22 cellular contexts compared by ENCODE assay signal in the genomic region with DNA sequence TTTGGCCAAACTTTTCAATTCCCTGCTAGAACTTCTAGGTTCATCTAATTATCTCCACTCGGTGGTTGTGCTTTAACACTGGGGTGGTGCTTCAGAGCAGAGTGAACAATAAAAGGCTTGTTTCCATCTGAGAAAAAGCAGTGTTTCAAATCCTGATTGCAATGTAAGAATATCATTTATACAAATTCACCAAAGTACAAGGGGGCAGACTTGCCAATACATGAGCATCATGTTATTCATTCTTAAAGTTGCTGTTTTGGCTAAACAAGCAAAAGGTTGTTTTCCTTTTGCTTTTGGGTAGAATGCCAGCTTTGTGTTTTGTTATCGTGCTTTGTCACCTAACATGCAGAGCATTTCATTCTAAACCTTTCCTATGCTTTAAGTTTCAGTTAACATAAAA.
DNase-seq lines count a peak whose midpoint lies in the region; ATAC-seq, FAIRE-seq and TF ChIP-seq lines count a peak whose summit lies in the region.
"Had no signal": no experiment of that assay in that cellular context is flagged by ENCODE, and none has a peak within 500 bp of the region (broad histone marks: within the 10 kb centered on the region; RNA-seq: fewer than 3 reads in every experiment).

No MANE protein-coding gene starts in this region.

- CTCF ChIA-PET in activated CD8-positive, alpha-beta memory T cell treated with anti-CD3 and anti-CD28 coated beads, Interleukin-2, amount 10 ng/mL, durations not matched to agents 7 days and 5 days (lab: Charles Lee), result interaction anchor here (1.0 to 1.8 kb wide), 4 partner anchors 54 to 280 kb away, joined by 3 to 4 read pairs (median 3); no protein-coding TSS in a partner anchor
- CTCF ChIA-PET in GM12878 (lab: Yijun Ruan, JAX) (no interaction called here), T-cell (lab: Charles Lee) (interaction anchor here in 1 of 2 donors (0.9 kb wide), 1 partner anchor 144 kb away, joined by 4 read pairs; no protein-coding TSS in a partner anchor)

- no peaks in the 10 kb centered on the region for H3K36me3 ChIP-seq in Loucy (ENCODE audit: insufficient read depth, low read length)
- no peaks in the 10 kb centered on the region for H3K36me3 ChIP-seq in GM12878 (ENCODE audit: control insufficient read depth in 2 of 2, insufficient read depth in 2 of 2, low read length in 1 of 2)
- H3K36me3 ChIP-seq: BLaER1 had no signal

- H3K79me2 ChIP-seq in Loucy (ENCODE audit: insufficient read depth, low read length) (no peaks in the 10 kb centered on the region), GM12878 (ENCODE audit: control insufficient read depth, insufficient read depth, low read length) (no peaks in the 10 kb centered on the region)

- H3K4me3 ChIP-seq in Loucy (ENCODE audit: low read length, poor library complexity, severe bottlenecking) (no peak overlapping the region), GM12878 (0 out of 2 replicates have a peak overlapping the region, but pooled peaks have one; percentile 14)
- H3K4me3 ChIP-seq: A549, BLaER1 had no signal

- TF ChIP-seq RAD21 in GM12878 (IDR thresholded peaks at IDR 0.05; ENCODE audit: insufficient read depth, low read depth, low read length), result no peak

- H3K27ac Mint-ChIP-seq in activated CD8-positive, alpha-beta memory T cell treated with anti-CD3 and anti-CD28 coated beads, Interleukin-2, amount 10 ng/mL, durations not matched to agents 7 days and 5 days, result peak overlapping the region; percentile 70
- H3K27ac Mint-ChIP-seq in T-cell, result no peak overlapping the region
- H3K27ac Mint-ChIP-seq in activated T-cell treated with anti-CD3 and anti-CD28 coated beads, Interleukin-2, amount 50 U/mL, for 24 hours, result no peak overlapping the region
- H3K27ac Mint-ChIP-seq: CD8-positive, alpha-beta T cell; H9 had no signal

- FAIRE-seq in GM12878 (lab: Jason Lieb, UNC), result no peak
- FAIRE-seq: A549, HTR-8/SVneo had no signal

- TF ChIP-seq EP300 in GM12878 (IDR thresholded peaks at IDR 0.05; ENCODE audit: borderline replicate concordance in 1 of 2, control insufficient read depth in 1 of 2, low read depth in 2 of 2, low read length in 2 of 2), result no peak

- H4K20me1 ChIP-seq in Loucy (ENCODE audit: insufficient read depth, low read length, poor library complexity, severe bottlenecking) (no peaks in the 10 kb centered on the region), GM12878 (ENCODE audit: control insufficient read depth, insufficient read depth) (no peaks in the 10 kb centered on the region)
- H4K20me1 ChIP-seq: BLaER1 had no signal

- no TSS peak for BruUV-seq in GM12878 (replicated peaks; lab: Mats Ljungman, UMichigan)

- RAD21 ChIA-PET in GM12878 (lab: Charles Lee; ENCODE audit: unreplicated experiment), result no interaction called here

- 47% methylated on average over 2 of the region's 2 CpGs for WGBS in GM12878 (ENCODE audit: insufficient coverage, insufficient replicate concordance, low lambda C conversion rate, missing lambda C conversion rate)

- no peak for TF ChIP-seq POLR2A in GM12878 (IDR thresholded peaks at IDR 0.05; ENCODE audit: low read depth, low read length)

- no peak overlapping the region for H3K27ac ChIP-seq in GM12878 (ENCODE audit: control insufficient read depth, insufficient read depth)
- H3K27ac ChIP-seq: A549, BLaER1 had no signal

- no peak for DNase-seq in activated CD8-positive, alpha-beta memory T cell treated with anti-CD3 and anti-CD28 coated beads, Interleukin-2, amount 10 ng/mL, durations not matched to agents 7 days and 5 days
- no peak for DNase-seq in activated CD8-positive, alpha-beta memory T cell treated with anti-CD3 and anti-CD28 coated beads, Interleukin-2, amount 50 U/mL, for 48 hours
- DNase-seq in GM12878 (ENCODE audit: low read depth, low spot score) (no peak), pons (ENCODE audit: low spot score) (peak; percentile 66), T-cell (no peak)
- no peak for DNase-seq in activated T-cell treated with anti-CD3 and anti-CD28 coated beads, Interleukin-2, amount 50 U/mL, for 24 hours
- DNase-seq: CD8-positive, alpha-beta T cell; DMS79 treated with DMSO at 0.1 percent for 48 hours; H9; IMR-90; NCI-H1105; NCI-H1694; NCI-H2081 treated with DMSO at 0.1 percent for 48 hours; NCI-H774; PC-3; RPMI8226; SHP77 treated with DMSO at 0.1 percent for 48 hours had no signal

- intact Hi-C loops in GM12878 (cut with micrococcal nuclease; ENCODE audit: unreplicated experiment), result no loop called here

- POLR2A ChIA-PET in GM12878 (lab: Charles Lee) (interaction anchor here (0.6 kb wide), 1 partner anchor 607 kb away, joined by 4 read pairs; no protein-coding TSS in a partner anchor), T-cell (lab: Charles Lee) (no interaction called here)

- peaks cover 7% of the 10 kb centered on the region for H3K36me3 Mint-ChIP-seq in activated CD8-positive, alpha-beta memory T cell treated with anti-CD3 and anti-CD28 coated beads, Interleukin-2, amount 10 ng/mL, durations not matched to agents 7 days and 5 days
- H3K36me3 Mint-ChIP-seq in T-cell, result no peaks in the 10 kb centered on the region
- peaks cover 6% of the 10 kb centered on the region for H3K36me3 Mint-ChIP-seq in activated T-cell treated with anti-CD3 and anti-CD28 coated beads, Interleukin-2, amount 50 U/mL, for 24 hours (ENCODE audit: low read depth)
- H3K36me3 Mint-ChIP-seq: CD8-positive, alpha-beta T cell had no signal

- H3K27me3 ChIP-seq in Loucy (ENCODE audit: insufficient read depth, low read length, poor library complexity, severe bottlenecking) (no peaks in the 10 kb centered on the region), GM12878 (replicated peaks in 1 of 2; ENCODE audit: control insufficient read depth in 2 of 2, insufficient read depth in 2 of 2, low read length in 1 of 2) (peaks cover 0 to 3% of the 10 kb centered on the region in 2 experiments; a peak in 2 of 4 replicates)
- H3K27me3 ChIP-seq: BLaER1 had no signal

- H3K4me3 Mint-ChIP-seq in activated CD8-positive, alpha-beta memory T cell treated with anti-CD3 and anti-CD28 coated beads, Interleukin-2, amount 10 ng/mL, durations not matched to agents 7 days and 5 days, result peak overlapping the region; percentile 25
- no peak overlapping the region for H3K4me3 Mint-ChIP-seq in T-cell
- no peak overlapping the region for H3K4me3 Mint-ChIP-seq in activated T-cell treated with anti-CD3 and anti-CD28 coated beads, Interleukin-2, amount 50 U/mL, for 24 hours
- H3K4me3 Mint-ChIP-seq: CD8-positive, alpha-beta T cell; H9 had no signal

- no peaks in the 10 kb centered on the region for H3K9me3 Mint-ChIP-seq in activated CD8-positive, alpha-beta memory T cell treated with anti-CD3 and anti-CD28 coated beads, Interleukin-2, amount 10 ng/mL, durations not matched to agents 7 days and 5 days (ENCODE audit: low read depth)
- no peaks in the 10 kb centered on the region for H3K9me3 Mint-ChIP-seq in T-cell
- peaks cover 17% of the 10 kb centered on the region for H3K9me3 Mint-ChIP-seq in activated T-cell treated with anti-CD3 and anti-CD28 coated beads, Interleukin-2, amount 50 U/mL, for 24 hours
- H3K9me3 Mint-ChIP-seq: CD8-positive, alpha-beta T cell had no signal

- H3K4me1 ChIP-seq in Loucy (ENCODE audit: insufficient read depth, low read length, poor library complexity, severe bottlenecking), result peaks cover 29% of the 10 kb centered on the region
- peaks cover 14% of the 10 kb centered on the region for H3K4me1 ChIP-seq in GM12878 (ENCODE audit: control insufficient read depth, insufficient read depth, low read length)

- no peak overlapping the region for H3K9ac ChIP-seq in Loucy (ENCODE audit: low read depth, low read length, poor library complexity, severe bottlenecking)
- no peak overlapping the region for H3K9ac ChIP-seq in GM12878 (ENCODE audit: control insufficient read depth, insufficient read depth, low read length)
- H3K9ac ChIP-seq: BLaER1 had no signal

- H3K9me3 ChIP-seq in Loucy (ENCODE audit: insufficient read depth, low read depth, low read length) (no peaks in the 10 kb centered on the region), GM12878 (replicated peaks; ENCODE audit: control insufficient read depth, insufficient read depth, low read length) (no peaks in the 10 kb centered on the region; the same call in 1 of the 3 replicates)
- H3K9me3 ChIP-seq: A549 had no signal

- no peak for ATAC-seq in activated CD8-positive, alpha-beta memory T cell treated with anti-CD3 and anti-CD28 coated beads, Interleukin-2, amount 10 ng/mL, durations not matched to agents 7 days and 5 days
- ATAC-seq in GM12878 (peak; percentile 31; the same call in 1 of the 3 replicates), T-cell (replicated peaks in 1 of 4) (no peak), HG02798 (IDR thresholded peaks at IDR 0.05; ENCODE audit: poor library complexity, unreplicated experiment) (no peak)
- ATAC-seq: A549; CD8-positive, alpha-beta T cell; PC-3 had no signal

- H3K4me2 ChIP-seq in Loucy (ENCODE audit: low read depth, low read length, poor library complexity, severe bottlenecking) (no peak overlapping the region), GM12878 (ENCODE audit: control insufficient read depth, insufficient read depth) (peak overlapping the region; percentile 3; the same call in 1 of the 2 replicates)
- H3K4me2 ChIP-seq: A549, BLaER1 had no signal

- in situ Hi-C loops in GM12878 (cut with MboI), result no loop called here

- no peak for TF ChIP-seq CTCF in Loucy (conservative IDR thresholded peaks at IDR 0.05; ENCODE audit: low read length)
- TF ChIP-seq CTCF in GM12878 (IDR thresholded peaks at IDR 0.05 in 2 of 3, conservative IDR thresholded peaks at IDR 0.05 in 1 of 3; ENCODE audit: control insufficient read depth in 2 of 3, extremely low read depth in 1 of 3, insufficient read depth in 1 of 3, low read depth in 3 of 3, low read length in 3 of 3), result no peak

- H3K9me2 ChIP-seq in Loucy (replicated peaks; ENCODE audit: low read depth, low read length), result no peaks in the 10 kb centered on the region

- no peaks in the 10 kb centered on the region for H3F3A ChIP-seq in Loucy (ENCODE audit: low read depth)

- H2AFZ ChIP-seq in Loucy (ENCODE audit: low read length) (peak overlapping the region; percentile 13; the same call in 1 of the 2 replicates), GM12878 (ENCODE audit: control insufficient read depth, low read depth, low read length) (no peak overlapping the region)

- H3K4me1 Mint-ChIP-seq in activated CD8-positive, alpha-beta memory T cell treated with anti-CD3 and anti-CD28 coated beads, Interleukin-2, amount 10 ng/mL, durations not matched to agents 7 days and 5 days, result peaks cover 50% of the 10 kb centered on the region
- H3K4me1 Mint-ChIP-seq in T-cell, result peaks cover 16 to 18% (median 17%) of the 10 kb centered on the region in 3 donors
- H3K4me1 Mint-ChIP-seq in activated T-cell treated with anti-CD3 and anti-CD28 coated beads, Interleukin-2, amount 50 U/mL, for 24 hours (ENCODE audit: low read depth), result peaks cover 59% of the 10 kb centered on the region

- no peaks in the 10 kb centered on the region for H3K27me3 Mint-ChIP-seq in activated CD8-positive, alpha-beta memory T cell treated with anti-CD3 and anti-CD28 coated beads, Interleukin-2, amount 10 ng/mL, durations not matched to agents 7 days and 5 days
- peaks cover 0 to 6% of the 10 kb centered on the region in 2 donors for H3K27me3 Mint-ChIP-seq in T-cell
- H3K27me3 Mint-ChIP-seq in activated T-cell treated with anti-CD3 and anti-CD28 coated beads, Interleukin-2, amount 50 U/mL, for 24 hours, result no peaks in the 10 kb centered on the region

- SMC1A ChIA-PET in GM12878 (lab: Charles Lee; ENCODE audit: uncharacterized antibody, unreplicated experiment), result interaction anchor here (1.1 to 1.2 kb wide), 2 partner anchors 11 to 39 kb away, joined by 3 read pairs; no protein-coding TSS in a partner anchor

TF ChIP-seq in GM12878, 131 proteins besides CTCF, POLR2A, EP300 and RAD21 (continues in another document):
- TF ChIP-seq NR2F1 (conservative IDR thresholded peaks at IDR 0.05), result no peak
